ENCODE assay signal across 23 cellular contexts in the genomic region with DNA sequence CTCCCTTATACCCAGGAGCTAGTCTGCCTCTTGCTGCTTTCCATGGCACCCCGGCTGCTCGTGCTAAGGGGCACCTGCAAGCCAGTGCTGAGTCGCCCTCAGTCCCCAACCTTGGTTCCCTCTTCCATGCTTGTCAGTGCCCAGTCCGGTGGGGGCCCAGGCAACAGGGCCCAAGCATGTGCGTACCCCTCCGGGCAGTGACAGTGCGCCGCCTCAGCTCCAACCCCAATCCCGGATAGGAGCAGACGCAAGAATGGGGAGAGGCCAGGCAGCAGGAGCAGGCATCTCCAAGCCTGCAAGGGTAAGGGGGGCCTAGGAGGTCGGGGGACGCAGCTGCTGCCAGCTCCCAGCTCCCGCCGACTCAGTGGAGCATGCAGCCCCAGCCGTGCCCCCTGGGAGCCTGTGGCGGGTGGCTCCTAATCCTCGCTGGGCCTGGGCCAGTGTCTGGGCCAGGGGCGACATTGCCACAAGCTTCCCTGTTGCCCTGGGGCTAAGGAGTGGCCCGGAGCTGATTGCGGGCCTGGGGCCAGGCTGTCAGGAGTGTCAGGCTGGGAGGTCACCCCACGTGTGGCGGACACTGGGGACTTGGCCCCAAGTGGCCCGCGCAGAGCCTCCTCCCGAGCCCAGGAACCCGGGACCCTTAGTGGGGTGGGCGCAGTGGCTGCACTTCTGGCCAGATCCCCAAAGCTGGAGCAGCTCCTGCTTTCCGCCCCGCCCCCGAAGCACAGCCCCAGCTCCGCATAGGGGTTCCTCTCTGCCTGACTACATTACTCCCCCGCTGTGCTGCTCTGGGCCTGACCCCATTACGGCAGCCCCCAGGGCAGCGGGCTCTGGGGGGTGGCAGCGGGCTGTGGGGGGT. TPM values are rescaled to one million over a fixed set of nuclear protein-coding genes. Genes with fewer than 3 reads are reported as not detected.
"Had no signal": no experiment of that assay in that cellular context is flagged by ENCODE, and none has a peak within 500 bp of the region (broad histone marks: within the 10 kb centered on the region; RNA-seq: fewer than 3 reads in every experiment).

No MANE protein-coding gene starts in this region.

- H3K9me3 ChIP-seq: adrenal gland, mucosa of descending colon, uterus had no signal

- H3K27me3 ChIP-seq: adrenal gland, uterus had no signal

- H3K4me3 Mint-ChIP-seq: activated B cell treated with CpG ODN at 0.5 μM for 24 hours; activated CD4-positive, alpha-beta T cell treated with anti-CD3 and anti-CD28 coated beads, Interleukin-2, amount 10 ng/mL, durations not matched to agents 24 days and 14 days; activated naive CD4-positive, alpha-beta T cell treated with anti-CD3 and anti-CD28 coated beads, Interleukin-2, amount 10 ng/mL, durations not matched to agents 7 days and 5 days; activated T-helper 17 cell treated with anti-CD3 and anti-CD28 coated beads, Interleukin-2, amount 50 U/mL, for 72 hours; dendritic cell treated with granulocyte-macrophage colony-stimulating factor and Interleukin-4, amounts not matched to agents 40 ng/mL and 50 ng/mL, for 4 days; effector memory CD8-positive, alpha-beta T cell; natural killer cell; stimulated activated naive CD8-positive, alpha-beta T cell treated with anti-CD3 and anti-CD28 coated beads, Interleukin-15, amount 100 ng/mL, for 72 hours; T-helper 1 cell treated with Interleukin-12 subunit alpha and Interleukin-12 subunit beta and Interleukin-4 antibody, amounts not matched to agents 30 μg/mL and 1 μg/mL, for 36 hours had no signal

- H3K27ac ChIP-seq: adrenal gland, parathyroid adenoma, uterus had no signal

- H3K27me3 Mint-ChIP-seq: activated CD4-positive, alpha-beta T cell treated with anti-CD3 and anti-CD28 coated beads, Interleukin-2, amount 10 ng/mL, durations not matched to agents 24 days and 14 days; activated naive CD4-positive, alpha-beta T cell treated with anti-CD3 and anti-CD28 coated beads, Interleukin-2, amount 10 ng/mL, durations not matched to agents 7 days and 5 days; activated T-helper 17 cell treated with anti-CD3 and anti-CD28 coated beads, Interleukin-2, amount 50 U/mL, for 72 hours; dendritic cell treated with granulocyte-macrophage colony-stimulating factor and Interleukin-4, amounts not matched to agents 40 ng/mL and 50 ng/mL, for 4 days; effector memory CD8-positive, alpha-beta T cell; stimulated activated naive CD8-positive, alpha-beta T cell treated with anti-CD3 and anti-CD28 coated beads, Interleukin-15, amount 100 ng/mL, for 72 hours had no signal

- H3K9ac ChIP-seq: parathyroid adenoma had no signal

- H3K4me1 ChIP-seq: uterus had no signal

- H3K27ac Mint-ChIP-seq: activated B cell treated with CpG ODN at 0.5 μM for 24 hours; activated CD4-positive, alpha-beta T cell treated with anti-CD3 and anti-CD28 coated beads, Interleukin-2, amount 10 ng/mL, durations not matched to agents 24 days and 14 days; activated naive CD4-positive, alpha-beta T cell treated with anti-CD3 and anti-CD28 coated beads, Interleukin-2, amount 10 ng/mL, durations not matched to agents 7 days and 5 days; activated T-helper 17 cell treated with anti-CD3 and anti-CD28 coated beads, Interleukin-2, amount 50 U/mL, for 72 hours; dendritic cell treated with granulocyte-macrophage colony-stimulating factor and Interleukin-4, amounts not matched to agents 40 ng/mL and 50 ng/mL, for 4 days; effector memory CD8-positive, alpha-beta T cell; stimulated activated naive CD8-positive, alpha-beta T cell treated with anti-CD3 and anti-CD28 coated beads, Interleukin-15, amount 100 ng/mL, for 72 hours; T-helper 1 cell treated with Interleukin-12 subunit alpha and Interleukin-12 subunit beta and Interleukin-4 antibody, amounts not matched to agents 30 μg/mL and 1 μg/mL, for 36 hours had no signal

- H3K36me3 Mint-ChIP-seq: natural killer cell had no signal

- H3K36me3 ChIP-seq: uterus had no signal

- H3K9me3 Mint-ChIP-seq: activated B cell treated with CpG ODN at 0.5 μM for 24 hours; activated CD4-positive, alpha-beta T cell treated with anti-CD3 and anti-CD28 coated beads, Interleukin-2, amount 10 ng/mL, durations not matched to agents 24 days and 14 days; activated naive CD4-positive, alpha-beta T cell treated with anti-CD3 and anti-CD28 coated beads, Interleukin-2, amount 10 ng/mL, durations not matched to agents 7 days and 5 days; activated T-helper 17 cell treated with anti-CD3 and anti-CD28 coated beads, Interleukin-2, amount 50 U/mL, for 72 hours; dendritic cell treated with granulocyte-macrophage colony-stimulating factor and Interleukin-4, amounts not matched to agents 40 ng/mL and 50 ng/mL, for 4 days; effector memory CD8-positive, alpha-beta T cell; natural killer cell; stimulated activated naive CD8-positive, alpha-beta T cell treated with anti-CD3 and anti-CD28 coated beads, Interleukin-15, amount 100 ng/mL, for 72 hours; T-helper 1 cell treated with Interleukin-12 subunit alpha and Interleukin-12 subunit beta and Interleukin-4 antibody, amounts not matched to agents 30 μg/mL and 1 μg/mL, for 36 hours had no signal

- DNase-seq: activated B cell treated with CpG ODN at 0.5 μM for 24 hours; activated CD4-positive, alpha-beta T cell treated with anti-CD3 and anti-CD28 coated beads, Interleukin-2, amount 10 ng/mL, durations not matched to agents 24 days and 14 days; activated CD8-positive, alpha-beta memory T cell treated with anti-CD3 and anti-CD28 coated beads for 24 hours; activated naive CD4-positive, alpha-beta T cell treated with anti-CD3 and anti-CD28 coated beads, Interleukin-2, amount 10 ng/mL, durations not matched to agents 7 days and 5 days; activated T-cell treated with anti-CD3 and anti-CD28 coated beads for 4 hours; adrenal gland; effector memory CD8-positive, alpha-beta T cell; hippocampal formation; mucosa of descending colon; natural killer cell; stimulated activated CD4-positive, alpha-beta T cell treated with anti-CD3 and anti-CD28 coated beads, Interleukin-15, amount 100 ng/mL, for 24 hours; stimulated activated CD4-positive, alpha-beta T cell treated with anti-CD3 and anti-CD28 coated beads, Interleukin-4, amount 100 ng/mL, for 4 hours; stimulated activated naive CD8-positive, alpha-beta T cell treated with anti-CD3 and anti-CD28 coated beads, Interleukin-15, amount 100 ng/mL, for 72 hours; uterus had no signal

- H3K4me3 ChIP-seq: adrenal gland, mucosa of descending colon, uterus had no signal

- H2AFZ ChIP-seq: parathyroid adenoma had no signal

- H3K4me1 Mint-ChIP-seq: activated B cell treated with CpG ODN at 0.5 μM for 24 hours; activated naive CD4-positive, alpha-beta T cell treated with anti-CD3 and anti-CD28 coated beads, Interleukin-2, amount 10 ng/mL, durations not matched to agents 7 days and 5 days had no signal

- ATAC-seq: activated T-helper 17 cell treated with anti-CD3 and anti-CD28 coated beads, Interleukin-2, amount 50 U/mL, for 72 hours; effector memory CD8-positive, alpha-beta T cell; mucosa of descending colon; natural killer cell; stimulated activated naive CD8-positive, alpha-beta T cell treated with anti-CD3 and anti-CD28 coated beads, Interleukin-15, amount 100 ng/mL, for 72 hours had no signal

RNA-seq across cellular contexts. Expression of gene TMIGD1, which starts 54.7 kb away (rescaled TPM):
- total RNA-seq: activated B cell treated with CpG ODN at 0.5 μM for 24 hours; activated CD4-positive, alpha-beta T cell treated with anti-CD3 and anti-CD28 coated beads, Interleukin-2, amount 10 ng/mL, durations not matched to agents 24 days and 14 days; activated T-helper 17 cell treated with anti-CD3 and anti-CD28 coated beads, Interleukin-2, amount 50 U/mL, for 72 hours; adrenal gland; epithelial cell of proximal tubule; lung microvascular endothelial cell; natural killer cell; renal cortical epithelial cell; skeletal muscle tissue; uterus had no signal
- polyA plus RNA-seq: adrenal gland, thymus had no signal
